ENCODE assay signal across 14 cellular contexts in genomic region chr5:2102821-2103776, GRCh38.
A peak's percentile ranks its signal among the peaks of the same experiment; 100 is the strongest.
DNase-seq lines count a peak whose midpoint lies in the region; ATAC-seq and TF ChIP-seq lines count a peak whose summit lies in the region.
"Had no signal": no experiment of that assay in that cellular context is flagged by ENCODE, and none has a peak within 500 bp of the region (broad histone marks: within the 10 kb centered on the region; RNA-seq: fewer than 3 reads in every experiment).

No MANE protein-coding gene starts in this region.

- H2AFZ ChIP-seq in mesenchymal stem cell (ENCODE audit: low read depth, low read length) = peak overlapping the region; percentile 76

- ATAC-seq in HG03565 (IDR thresholded peaks at IDR 0.05; ENCODE audit: unreplicated experiment) = no peak

- intact Hi-C loops in spleen (cut with DNase I; ENCODE audit: low total_unique reads) = no loop called here

- H3K27ac ChIP-seq in mesenchymal stem cell (ENCODE audit: low read length, poor library complexity, severe bottlenecking) (no peak overlapping the region), spleen (no peak overlapping the region)
- H3K27ac ChIP-seq: HL-60 had no signal

- H4K8ac ChIP-seq in mesenchymal stem cell (ENCODE audit: low read length) = no peak overlapping the region

- no peaks in the 10 kb centered on the region for H3K27me3 ChIP-seq in mesenchymal stem cell (ENCODE audit: control insufficient read depth in 1 of 2, insufficient read depth in 1 of 2, low read length in 2 of 2)
- H3K27me3 ChIP-seq in spleen (replicated peaks in 1 of 7) = no peaks in the 10 kb centered on the region

- WGBS in mesenchymal stem cell = 83% methylated on average over 34 of the region's 36 CpGs
- 84 to 90% (median 85%) methylated on average over 36 of the region's 36 CpGs for WGBS in spleen, 5 donors

- no peak overlapping the region for H3K4ac ChIP-seq in mesenchymal stem cell (ENCODE audit: low read depth in 1 of 2, low read length in 2 of 2)

- no peak overlapping the region for H2BK5ac ChIP-seq in mesenchymal stem cell (ENCODE audit: low read depth, low read length, poor library complexity, severe bottlenecking)

- in situ Hi-C loops in SK-MEL-5 (cut with HindIII; ENCODE audit: low pct_unique_long_range_greater_than_20kb, low sequenced_read_pairs) = no loop called here

- DNase-seq in Daoy (ENCODE audit: low read depth) (peak; percentile 57), SK-MEL-5 (ENCODE audit: low read depth, low spot score) (peak; percentile 47), mesenchymal stem cell (no peak), spleen (peak; percentile 71), NCI-H510A treated with DMSO at 0.1 percent for 48 hours (lab: John Stamatoyannopoulos, UW) (no peak), NCI-H2227 (lab: John Stamatoyannopoulos, UW; ENCODE audit: unreplicated experiment) (no peak)
- DNase-seq: C1 segment of cervical spinal cord; Calu3; CD4-positive, alpha-beta T cell; DMS 273 treated with DMSO at 0.1 percent for 48 hours; HCEC 1CT; KBM-7 had no signal

- no peak overlapping the region for H2BK120ac ChIP-seq in mesenchymal stem cell (ENCODE audit: low read depth, low read length)

- H3K79me1 ChIP-seq in mesenchymal stem cell (replicated peaks; ENCODE audit: low read length, poor library complexity, severe bottlenecking) = no peaks in the 10 kb centered on the region

- H4K91ac ChIP-seq in mesenchymal stem cell (ENCODE audit: low read length) = no peak overlapping the region

- no peak overlapping the region for H2AK5ac ChIP-seq in mesenchymal stem cell (ENCODE audit: low read length, severe bottlenecking)

- TF ChIP-seq POLR2A in spleen (IDR thresholded peaks at IDR 0.05) = no peak

- no peak overlapping the region for H3K18ac ChIP-seq in mesenchymal stem cell (ENCODE audit: low read depth in 1 of 2, low read length in 2 of 2)

- H2BK15ac ChIP-seq in mesenchymal stem cell (ENCODE audit: low read depth, poor library complexity, severe bottlenecking) = no peak overlapping the region

- H3K14ac ChIP-seq in mesenchymal stem cell (ENCODE audit: low read length in 2 of 2) = no peak overlapping the region

- H3K4me1 ChIP-seq in mesenchymal stem cell (ENCODE audit: control insufficient read depth, insufficient read depth, low read depth, low read length) = no peaks in the 10 kb centered on the region
- no peaks in the 10 kb centered on the region for H3K4me1 ChIP-seq in spleen

- H3K4me3 ChIP-seq in mesenchymal stem cell (ENCODE audit: insufficient read depth in 1 of 2, low read depth in 1 of 2, low read length in 2 of 2) = no peak overlapping the region
- no peak overlapping the region for H3K4me3 ChIP-seq in spleen

- H2BK12ac ChIP-seq in mesenchymal stem cell (ENCODE audit: low read length in 2 of 2) = no peak overlapping the region

- no peak overlapping the region for H3K9ac ChIP-seq in mesenchymal stem cell (ENCODE audit: low read length)

- H3K23ac ChIP-seq in mesenchymal stem cell (ENCODE audit: low read length in 2 of 2) = no peak overlapping the region

- no peak overlapping the region for H3K4me2 ChIP-seq in mesenchymal stem cell (ENCODE audit: low read length, poor library complexity, severe bottlenecking)

- H3K36me3 ChIP-seq in mesenchymal stem cell (ENCODE audit: control insufficient read depth in 1 of 2, insufficient read depth in 2 of 2, low read depth in 1 of 2, low read length in 2 of 2) = no peaks in the 10 kb centered on the region
- H3K36me3 ChIP-seq in spleen = no peaks in the 10 kb centered on the region

- TF ChIP-seq CTCF in spleen (IDR thresholded peaks at IDR 0.05 in 8 of 11, conservative IDR thresholded peaks at IDR 0.05 in 3 of 11) = no peak

- H3K9me3 ChIP-seq in mesenchymal stem cell (ENCODE audit: control insufficient read depth, low read length) (peaks cover 17% of the 10 kb centered on the region), spleen (peaks cover 0 to 31% (median 13%) of the 10 kb centered on the region in 8 donors)

Comparison
In these comparisons a context has a peak if more than half of its experiments do, and no peak if none do; other contexts are left out.
1. DNase-seq: peak in Daoy (single experiment), SK-MEL-5 (single experiment) and spleen (single experiment); none in mesenchymal stem cell (single experiment), NCI-H510A treated with DMSO at 0.1 percent for 48 hours (single experiment) and NCI-H2227 (single experiment).